ENCODE assay signal across 22 cellular contexts in the genomic region with DNA sequence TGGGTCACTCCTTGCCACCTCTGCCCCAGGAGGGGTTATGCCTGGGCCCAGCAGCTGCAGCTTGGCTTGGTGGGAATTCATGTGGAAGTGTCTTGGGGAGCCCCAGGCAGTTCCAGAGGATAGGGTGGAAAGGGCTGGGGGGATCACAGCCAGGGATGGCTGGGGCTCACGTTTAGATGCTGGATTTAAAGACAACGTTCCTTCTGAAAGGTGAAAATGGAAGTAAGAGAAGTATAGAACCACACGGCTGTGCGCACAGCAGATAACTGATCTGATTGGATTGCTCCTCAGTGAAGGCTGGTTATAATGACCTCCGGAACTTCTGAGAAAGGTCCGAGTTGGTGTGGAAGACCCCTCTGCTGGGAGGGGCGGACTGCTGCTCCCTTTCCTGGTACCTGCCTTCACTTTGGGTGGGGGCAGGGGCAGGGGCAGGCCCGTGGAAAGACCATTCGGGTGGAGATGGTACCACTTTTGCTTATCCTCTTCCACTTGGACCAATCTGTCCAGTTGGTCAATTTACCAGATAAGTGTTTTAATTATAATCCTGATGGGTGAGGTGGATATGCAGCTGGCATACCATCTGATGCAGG. TPM values are rescaled to one million over a fixed set of nuclear protein-coding genes. Genes with fewer than 3 reads are reported as not detected.
A peak's percentile ranks its signal among the peaks of the same experiment; 100 is the strongest.
DNase-seq lines count a peak whose midpoint lies in the region; ATAC-seq and TF ChIP-seq lines count a peak whose summit lies in the region.
"Had no signal": no experiment of that assay in that cellular context is flagged by ENCODE, and none has a peak within 500 bp of the region (broad histone marks: within the 10 kb centered on the region; RNA-seq: fewer than 3 reads in every experiment).

No MANE protein-coding gene starts in this region.

- no peaks in the 10 kb centered on the region for H3K36me3 ChIP-seq in CD8-positive, alpha-beta T cell (ENCODE audit: insufficient read depth, low read length)
- H3K36me3 ChIP-seq in H7 (replicated peaks; ENCODE audit: control insufficient read depth, insufficient read depth, low read length) (no peaks in the 10 kb centered on the region), transverse colon (no peaks in the 10 kb centered on the region)
- H3K36me3 ChIP-seq: BLaER1 treated with 17β-estradiol and CSF1 and Interleukin-3, amounts not matched to agents 10 nM and 100 nM; MG63 had no signal

- 73% methylated on average over 9 of the region's 9 CpGs; no CpG with 5 or more reads in 1 of the 2 donors for WGBS in transverse colon (ENCODE audit: low coverage in 1 of 2), 2 donors

- intact Hi-C loops in CD8-positive, alpha-beta T cell (cut with DNase I, micrococcal nuclease) = no loop called here
- intact Hi-C loops in transverse colon (cut with DNase I; ENCODE audit: low total_unique reads) = no loop called here

- no peak overlapping the region for H3K27ac ChIP-seq in CD8-positive, alpha-beta T cell (ENCODE audit: low read depth, low read length)
- H3K27ac ChIP-seq in coronary artery (no peak overlapping the region), transverse colon (no peak overlapping the region)
- H3K27ac ChIP-seq: BLaER1 treated with 17β-estradiol and CSF1 and Interleukin-3, amounts not matched to agents 10 nM and 100 nM; SK-N-MC had no signal

- ATAC-seq in CD8-positive, alpha-beta T cell = no peak
- no peak for ATAC-seq in HG02840 (IDR thresholded peaks at IDR 0.05; ENCODE audit: low FRiP score, unreplicated experiment)

- no peaks in the 10 kb centered on the region for H3K27me3 ChIP-seq in CD8-positive, alpha-beta T cell (ENCODE audit: insufficient read depth, low read length)
- H3K27me3 ChIP-seq in H7 (ENCODE audit: control insufficient read depth, insufficient read depth, low read length) (peaks cover 21% of the 10 kb centered on the region), transverse colon (peaks cover 11% of the 10 kb centered on the region)
- H3K27me3 ChIP-seq: MG63 had no signal

- DNase-seq in CD8-positive, alpha-beta T cell = no peak
- DNase-seq in H7 (peak; percentile 12), coronary artery (ENCODE audit: low spot score) (peak; percentile 67), NCI-H774 (lab: John Stamatoyannopoulos, UW) (no peak), transverse colon (no peak)
- DNase-seq: DMS79 treated with DMSO at 0.1 percent for 48 hours; IMR-90; Karpas-422; MG63; NCI-H1048; NCI-H1436 treated with DMSO at 0.1 percent for 48 hours; NCI-H2029; NCI-H345; NCI-H69; NK-92 treated with Interleukin-12 subunit alpha and Interleukin-12 subunit beta, amount 100 ng/mL, for 24 hours; OCI-M1; SHP77 had no signal

- CTCF ChIA-PET in CD8-positive, alpha-beta T cell (lab: Charles Lee) = no interaction called here

- in situ Hi-C loops in transverse colon (cut with MboI; ENCODE audit: low pct_ligation_motif_present in 1 of 4, low pct_unique_long_range_greater_than_20kb in 1 of 4, low sequenced_read_pairs in 3 of 4) = no loop called here

- no peaks in the 10 kb centered on the region for H3K36me3 Mint-ChIP-seq in CD8-positive, alpha-beta T cell
- H3K36me3 Mint-ChIP-seq in nephron (ENCODE audit: low read depth) = no peaks in the 10 kb centered on the region

- no peak for TF ChIP-seq POLR2A in transverse colon (IDR thresholded peaks at IDR 0.05)

- peak overlapping the region; percentile 8 for H3K27ac Mint-ChIP-seq in CD8-positive, alpha-beta T cell
- H3K27ac Mint-ChIP-seq in nephron = peak overlapping the region in 2 of 3 experiments; percentile 65 to 92

- no peak overlapping the region for H3K4me3 Mint-ChIP-seq in CD8-positive, alpha-beta T cell
- peak overlapping the region in 1 of 3 experiments; percentile 36 for H3K4me3 Mint-ChIP-seq in nephron

- H3K9me3 Mint-ChIP-seq in CD8-positive, alpha-beta T cell = no peaks in the 10 kb centered on the region
- no peaks in the 10 kb centered on the region for H3K9me3 Mint-ChIP-seq in nephron

- TF ChIP-seq CTCF in CD8-positive, alpha-beta T cell (IDR thresholded peaks at IDR 0.05) = no peak
- TF ChIP-seq CTCF in coronary artery (IDR thresholded peaks at IDR 0.05) = no peak
- no peak for TF ChIP-seq CTCF in nephron (IDR thresholded peaks at IDR 0.05; ENCODE audit: unreplicated experiment in 3 of 3)
- no peak for TF ChIP-seq CTCF in transverse colon (IDR thresholded peaks at IDR 0.05)

- H3K4me3 ChIP-seq in CD8-positive, alpha-beta T cell (ENCODE audit: low read depth, low read length) = no peak overlapping the region
- H3K4me3 ChIP-seq in H7 (ENCODE audit: insufficient read depth, low read depth, low read length) (no peak overlapping the region), coronary artery (no peak overlapping the region), transverse colon (no peak overlapping the region)
- H3K4me3 ChIP-seq: BLaER1 treated with 17β-estradiol and CSF1 and Interleukin-3, amounts not matched to agents 10 nM and 100 nM; MG63; SK-N-MC had no signal

- POLR2A ChIA-PET in CD8-positive, alpha-beta T cell (lab: Charles Lee) = no interaction called here

- no peaks in the 10 kb centered on the region for H3K9me3 ChIP-seq in CD8-positive, alpha-beta T cell (ENCODE audit: low read length)
- no peaks in the 10 kb centered on the region for H3K9me3 ChIP-seq in transverse colon
- H3K9me3 ChIP-seq: BLaER1 treated with 17β-estradiol and CSF1 and Interleukin-3, amounts not matched to agents 10 nM and 100 nM; MG63 had no signal

- no peak for TF ChIP-seq EP300 in transverse colon (IDR thresholded peaks at IDR 0.05; ENCODE audit: low read depth)

- H3K4me1 Mint-ChIP-seq in CD8-positive, alpha-beta T cell (ENCODE audit: low read depth) = peaks cover 10% of the 10 kb centered on the region
- peaks cover 49% of the 10 kb centered on the region for H3K4me1 Mint-ChIP-seq in nephron

- peaks cover 8% of the 10 kb centered on the region for H3K4me1 ChIP-seq in CD8-positive, alpha-beta T cell (ENCODE audit: insufficient read depth, low read length)
- H3K4me1 ChIP-seq in transverse colon = peaks cover 2 to 17% (median 9%) of the 10 kb centered on the region in 4 donors

- H3K27me3 Mint-ChIP-seq in CD8-positive, alpha-beta T cell (ENCODE audit: low read depth) = peaks cover 2% of the 10 kb centered on the region
- H3K27me3 Mint-ChIP-seq in nephron (ENCODE audit: low read depth) = peaks cover 39% of the 10 kb centered on the region

RNA-seq across cellular contexts. Expression of gene MYL7, which starts 7.9 kb away (rescaled TPM):
- not detected for total RNA-seq in CD8-positive, alpha-beta T cell
- total RNA-seq in H7 (2014; rRNA removed; shearing (Covaris generic)) = 1.4 and 4.7 TPM in 2 replicates
- total RNA-seq in transverse colon = not detected
- total RNA-seq: IMR-90, RPMI7951 had no signal

RNA-seq across cellular contexts. Expression of gene POLD2, which starts 25.7 kb away (rescaled TPM):
- total RNA-seq in CD8-positive, alpha-beta T cell = 10 to 100 TPM; 44.0 to 48.9 TPM
- total RNA-seq in H7 (2014; rRNA removed; shearing (Covaris generic)) = 134 and 136 TPM in 2 replicates
- 10 to 100 TPM; 20.1 to 32.7 (median 22.7) TPM for total RNA-seq in transverse colon

RNA-seq across cellular contexts. Expression of gene GCK, which starts 40.2 kb away (rescaled TPM):
- 1 to 10 TPM in 1 of 2 experiments, under 1 TPM in 1; 0.78 to 1.1 TPM for total RNA-seq in CD8-positive, alpha-beta T cell
- total RNA-seq in H7 (2014; rRNA removed; shearing (Covaris generic)) = 2.8 and 3.7 TPM in 2 replicates
- total RNA-seq in transverse colon = under 1 TPM in 2 of 4 donors, not detected in 2; 0.16 to 0.96 TPM

RNA-seq across cellular contexts. Expression of gene AEBP1, which starts 44.9 kb away (rescaled TPM):
- 10 to 100 TPM; 15.9 to 22.6 TPM for total RNA-seq in CD8-positive, alpha-beta T cell
- 12.9 and 15.8 TPM in 2 replicates for total RNA-seq in H7 (2014; rRNA removed; shearing (Covaris generic))
- total RNA-seq in transverse colon = 100 to 1,000 TPM in 1 of 4 donors, 10 to 100 TPM in 3; 33.9 to 151 (median 89.0) TPM

RNA-seq across cellular contexts. Expression of gene YKT6, which starts 51.7 kb away (rescaled TPM):
- total RNA-seq in CD8-positive, alpha-beta T cell = 100 to 1,000 TPM; 111 to 114 TPM
- 82.4 and 93.4 TPM in 2 replicates for total RNA-seq in H7 (2014; rRNA removed; shearing (Covaris generic))
- 10 to 100 TPM; 46.6 to 80.1 (median 68.0) TPM for total RNA-seq in transverse colon

Comparison
In these comparisons a context has a peak if more than half of its experiments do, and no peak if none do; other contexts are left out.
1. DNase-seq: peak in H7 (single experiment) and coronary artery (single experiment); none in CD8-positive, alpha-beta T cell (0 of 7), NCI-H774 (single experiment) and transverse colon (single experiment).